Comparison of ENCODE assay signal across 9 cellular contexts in genomic region chr21:30831194-30831765, GRCh38. TPM values are rescaled to one million over a fixed set of nuclear protein-coding genes. Genes with fewer than 3 reads are reported as not detected.
DNase-seq lines count a peak whose midpoint lies in the region; ATAC-seq and TF ChIP-seq lines count a peak whose summit lies in the region.
"Had no signal": no experiment of that assay in that cellular context is flagged by ENCODE, and none has a peak within 500 bp of the region (broad histone marks: within the 10 kb centered on the region; RNA-seq: fewer than 3 reads in every experiment).

No MANE protein-coding gene starts in this region.

- no peak for ATAC-seq in GM21825 (IDR thresholded peaks at IDR 0.05; ENCODE audit: unreplicated experiment)
- ATAC-seq: stimulated activated effector memory CD8-positive, alpha-beta T cell treated with anti-CD3 and anti-CD28 coated beads, Interleukin-12 subunit alpha, Interleukin-12 subunit beta, amount 100 ng/mL, for 72 hours had no signal

- H3K9me3 ChIP-seq in left ventricle myocardium inferior (replicated peaks): peaks cover 27% of the 10 kb centered on the region
- H3K9me3 ChIP-seq in Peyer's patch: peaks cover 0 to 6% (median 0%) of the 10 kb centered on the region in 4 donors

- no peak for DNase-seq in left ventricle myocardium inferior
- no peak for DNase-seq in cardiac septum (ENCODE audit: low spot score)
- DNase-seq in Peyer's patch: no peak
- DNase-seq in dermis blood vessel endothelial cell: peak; percentile 1
- peak; percentile 8 to 27 for DNase-seq in stimulated activated CD4-positive, alpha-beta T cell treated with anti-CD3 and anti-CD28 coated beads, Interleukin-15, amount 100 ng/mL, for 48 hours (ENCODE audit: low read depth in 2 of 2)
- DNase-seq in occipital lobe (lab: John Stamatoyannopoulos, UW): no peak
- DNase-seq in glomerular visceral epithelial cell (ENCODE audit: extremely low spot score): no peak

- no peak overlapping the region for H3K27ac ChIP-seq in left ventricle myocardium inferior (replicated peaks)
- no peak overlapping the region for H3K27ac ChIP-seq in Peyer's patch

- no peak for TF ChIP-seq POLR2A in Peyer's patch (IDR thresholded peaks at IDR 0.05)

- intact Hi-C loops in left ventricle myocardium inferior (cut with micrococcal nuclease) (loop anchor here (10.0 kb wide), 1 partner anchor 254 kb away; no protein-coding TSS in a partner anchor), cardiac septum (cut with DNase I) (loop anchor here (5.0 kb wide), 1 partner anchor 256 kb away; no protein-coding TSS in a partner anchor)

- H3K4me1 ChIP-seq in left ventricle myocardium inferior (no peaks in the 10 kb centered on the region), Peyer's patch (no peaks in the 10 kb centered on the region)

- H3K4me3 ChIP-seq in left ventricle myocardium inferior (no peak overlapping the region), Peyer's patch (no peak overlapping the region)

- no peaks in the 10 kb centered on the region for H3K27me3 ChIP-seq in left ventricle myocardium inferior (ENCODE audit: low read depth)
- H3K27me3 ChIP-seq in Peyer's patch: no peaks in the 10 kb centered on the region

- H3K36me3 ChIP-seq in left ventricle myocardium inferior (no peaks in the 10 kb centered on the region), Peyer's patch (no peaks in the 10 kb centered on the region)

- TF ChIP-seq CTCF in left ventricle myocardium inferior (IDR thresholded peaks at IDR 0.05; ENCODE audit: borderline replicate concordance): peak; percentile 53
- TF ChIP-seq CTCF in Peyer's patch (IDR thresholded peaks at IDR 0.05): peak in 4 of 6 experiments; percentile 18 to 35 (median 29)

RNA-seq across cellular contexts. Expression of gene KRTAP7-1, which starts 1.7 kb away (rescaled TPM):
- total RNA-seq in left ventricle myocardium inferior: not detected
- not detected for total RNA-seq in cardiac septum
- not detected for total RNA-seq in Peyer's patch
- not detected in 2 replicates for total RNA-seq in dermis blood vessel endothelial cell
- not detected for total RNA-seq in occipital lobe

RNA-seq across cellular contexts. Expression of gene KRTAP8-1, which starts 18.2 kb away (rescaled TPM):
- total RNA-seq in left ventricle myocardium inferior (not detected), cardiac septum (not detected), Peyer's patch (not detected), dermis blood vessel endothelial cell (not detected in 2 replicates), occipital lobe (not detected)

RNA-seq across cellular contexts. Expression of gene KRTAP11-1, which starts 50.1 kb away (rescaled TPM):
- total RNA-seq in left ventricle myocardium inferior: not detected
- not detected for total RNA-seq in cardiac septum
- total RNA-seq in Peyer's patch: not detected
- not detected in 2 replicates for total RNA-seq in dermis blood vessel endothelial cell
- not detected for total RNA-seq in occipital lobe

Comparison
In these comparisons a context has a peak if more than half of its experiments do, and no peak if none do; other contexts are left out.
1. DNase-seq: peak in dermis blood vessel endothelial cell (single experiment) and stimulated activated CD4-positive, alpha-beta T cell treated with anti-CD3 and anti-CD28 coated beads, Interleukin-15, amount 100 ng/mL, for 48 hours (2 of 2); none in left ventricle myocardium inferior (single experiment), cardiac septum (single experiment), Peyer's patch (0 of 3), occipital lobe (single experiment) and glomerular visceral epithelial cell (single experiment).